Comparison of ENCODE assay signal across 1 cellular context in genomic region chr18:35756506-35757117, GRCh38.
TF ChIP-seq lines count a peak whose summit lies in the region.

No MANE protein-coding gene starts in this region.

TF ChIP-seq in HCT116, 20 proteins besides CTCF, POLR2A, EP300 and RAD21:
- TF ChIP-seq REST (IDR thresholded peaks at IDR 0.05; ENCODE audit: low read depth) (no peak), TCF7L2 (IDR thresholded peaks at IDR 0.05; ENCODE audit: borderline replicate concordance, extremely low read depth, insufficient read depth, insufficient read length) (no peak), FOSL1 (IDR thresholded peaks at IDR 0.05; ENCODE audit: low read depth) (no peak), SIN3A (IDR thresholded peaks at IDR 0.05; ENCODE audit: low read depth) (no peak), SRF (IDR thresholded peaks at IDR 0.05; ENCODE audit: low read depth) (no peak), ZBTB33 (IDR thresholded peaks at IDR 0.05; ENCODE audit: extremely low read depth, insufficient replicate concordance, low read length) (no peak)
